In genomic region chr22:43014876-43015676, GRCh38 we compare ENCODE assay signal across 8 cellular contexts. TPM values are rescaled to one million over a fixed set of nuclear protein-coding genes. Genes with fewer than 3 reads are reported as not detected.
DNase-seq lines count a peak whose midpoint lies in the region; ATAC-seq and TF ChIP-seq lines count a peak whose summit lies in the region.

A gene with protein sequence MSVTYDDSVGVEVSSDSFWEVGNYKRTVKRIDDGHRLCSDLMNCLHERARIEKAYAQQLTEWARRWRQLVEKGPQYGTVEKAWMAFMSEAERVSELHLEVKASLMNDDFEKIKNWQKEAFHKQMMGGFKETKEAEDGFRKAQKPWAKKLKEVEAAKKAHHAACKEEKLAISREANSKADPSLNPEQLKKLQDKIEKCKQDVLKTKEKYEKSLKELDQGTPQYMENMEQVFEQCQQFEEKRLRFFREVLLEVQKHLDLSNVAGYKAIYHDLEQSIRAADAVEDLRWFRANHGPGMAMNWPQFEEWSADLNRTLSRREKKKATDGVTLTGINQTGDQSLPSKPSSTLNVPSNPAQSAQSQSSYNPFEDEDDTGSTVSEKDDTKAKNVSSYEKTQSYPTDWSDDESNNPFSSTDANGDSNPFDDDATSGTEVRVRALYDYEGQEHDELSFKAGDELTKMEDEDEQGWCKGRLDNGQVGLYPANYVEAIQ (minus strand): TSS chr22:43015149. CDS start chr22:42912080, 103,069 bp downstream.

- peak; percentile 95 for ATAC-seq in HG02571 (IDR thresholded peaks at IDR 0.05; ENCODE audit: unreplicated experiment)
- ATAC-seq in gastroesophageal sphincter, result peak; percentile 100

- peaks cover 0 to 44% (median 7%) of the 10 kb centered on the region in 3 donors for H3K4me1 ChIP-seq in gastroesophageal sphincter

- TF ChIP-seq CTCF in NB4 (IDR thresholded peaks at IDR 0.05; ENCODE audit: low read depth, low read length), result no peak
- no peak for TF ChIP-seq CTCF in gastroesophageal sphincter (IDR thresholded peaks at IDR 0.05)

- no peaks in the 10 kb centered on the region for H3K9me3 Mint-ChIP-seq in activated naive CD4-positive, alpha-beta T cell treated with anti-CD3 and anti-CD28 coated beads for 36 hours

- no peaks in the 10 kb centered on the region for H3K9me3 ChIP-seq in gastroesophageal sphincter

- peak within 1 kb of the TSS; percentile 94 for H3K4me3 Mint-ChIP-seq in activated naive CD4-positive, alpha-beta T cell treated with anti-CD3 and anti-CD28 coated beads for 36 hours

- H3K27ac ChIP-seq in gastroesophageal sphincter, result peak within 1 kb of the TSS; percentile 62 to 92 (median 85)
- H3K27ac ChIP-seq in substantia nigra (ENCODE audit: low read depth, low read length, poor library complexity, severe bottlenecking), result peak within 1 kb of the TSS; percentile 47

- H3K27me3 ChIP-seq in gastroesophageal sphincter, result no peaks in the 10 kb centered on the region

- H3K4me1 Mint-ChIP-seq in activated naive CD4-positive, alpha-beta T cell treated with anti-CD3 and anti-CD28 coated beads for 36 hours (ENCODE audit: low read depth), result peaks cover 21% of the 10 kb centered on the region

- no peak for TF ChIP-seq EP300 in gastroesophageal sphincter (IDR thresholded peaks at IDR 0.05)

- DNase-seq in NB4 (ENCODE audit: low read depth) (peak; percentile 98), SK-N-DZ (ENCODE audit: low spot score) (peak; percentile 98), non-pigmented ciliary epithelial cell (ENCODE audit: low read depth) (peak; percentile 89), substantia nigra (lab: John Stamatoyannopoulos, UW) (peak; percentile 69 to 100 (median 98))
- peak; percentile 100 for DNase-seq in activated naive CD4-positive, alpha-beta T cell treated with anti-CD3 and anti-CD28 coated beads for 36 hours

- peak within 1 kb of the TSS; percentile 71 for H3K27ac Mint-ChIP-seq in activated naive CD4-positive, alpha-beta T cell treated with anti-CD3 and anti-CD28 coated beads for 36 hours

- no peaks in the 10 kb centered on the region for H3K27me3 Mint-ChIP-seq in activated naive CD4-positive, alpha-beta T cell treated with anti-CD3 and anti-CD28 coated beads for 36 hours (ENCODE audit: low read depth)

- peak; percentile 90 for TF ChIP-seq POLR2A in NB4 (IDR thresholded peaks at IDR 0.05; ENCODE audit: extremely low read depth, insufficient read length)
- peak; percentile 93 to 95 for TF ChIP-seq POLR2A in gastroesophageal sphincter (IDR thresholded peaks at IDR 0.05)

- WGBS in gastroesophageal sphincter (ENCODE audit: low coverage in 1 of 2), 2 donors, result 0% methylated on average over 5 of the region's 84 CpGs; no CpG with 5 or more reads in 1 of the 2 donors

- H3K36me3 ChIP-seq in gastroesophageal sphincter, result no peaks in the 10 kb centered on the region

- intact Hi-C loops in activated naive CD4-positive, alpha-beta T cell treated with anti-CD3 and anti-CD28 coated beads for 36 hours (cut with micrococcal nuclease), result loop anchor here (1.0 to 2.0 kb wide), 3 partner anchors 15 to 158 kb away; partner anchors contain the start of genes ARFGAP3 and TTLL1

- no peaks in the 10 kb centered on the region for H3K36me3 Mint-ChIP-seq in activated naive CD4-positive, alpha-beta T cell treated with anti-CD3 and anti-CD28 coated beads for 36 hours (ENCODE audit: low read depth)

- H3K4me3 ChIP-seq in GM08714 (ENCODE audit: low read length) (peak within 1 kb of the TSS; percentile 77), NB4 (ENCODE audit: low read depth, low read length) (peak within 1 kb of the TSS; percentile 75), gastroesophageal sphincter (peak within 1 kb of the TSS; percentile 78 to 95)

- CTCF ChIA-PET in activated naive CD4-positive, alpha-beta T cell treated with anti-CD3 and anti-CD28 coated beads for 36 hours (lab: Charles Lee), result interaction anchor here (1.0 to 1.9 kb wide), 2 partner anchors 65 to 147 kb away, joined by 3 to 6 read pairs; no protein-coding TSS in a partner anchor

RNA-seq across cellular contexts. Expression of the gene that starts here (rescaled TPM):
- polyA plus RNA-seq in SK-N-DZ (2014; cell fraction: cytosol; rRNA removed), result 62.1 and 66.5 TPM in 2 replicates
- polyA plus RNA-seq in SK-N-DZ (2014; cell fraction: nucleus; rRNA removed), result 58.8 and 64.4 TPM in 2 replicates
- total RNA-seq in activated naive CD4-positive, alpha-beta T cell treated with anti-CD3 and anti-CD28 coated beads for 36 hours, result 10 to 100 TPM; 31.2 to 32.9 TPM
- 100 to 1,000 TPM in 2 of 4 donors, 10 to 100 TPM in 2; 73.1 to 171 (median 107) TPM for total RNA-seq in gastroesophageal sphincter

Comparison
In these comparisons a context has a peak if more than half of its experiments do, and no peak if none do; other contexts are left out.
1. Peak in every context shown above with its lines: DNase-seq, ATAC-seq, H3K4me3 ChIP-seq and H3K27ac ChIP-seq.